1 cellular context compared by ENCODE assay signal in genomic region chr16:2459647-2460390, GRCh38.
A peak's percentile ranks its signal among the peaks of the same experiment; 100 is the strongest.
TF ChIP-seq lines count a peak whose summit lies in the region.

Gene TEDC2, plus strand, starts transcription at chr16:2460109. Its CDS starts 36 bp downstream, at chr16:2460145.

TF ChIP-seq in A549, 52 proteins besides CTCF, POLR2A, EP300 and RAD21 (continued from another document):
- TF ChIP-seq, protein P1, sequence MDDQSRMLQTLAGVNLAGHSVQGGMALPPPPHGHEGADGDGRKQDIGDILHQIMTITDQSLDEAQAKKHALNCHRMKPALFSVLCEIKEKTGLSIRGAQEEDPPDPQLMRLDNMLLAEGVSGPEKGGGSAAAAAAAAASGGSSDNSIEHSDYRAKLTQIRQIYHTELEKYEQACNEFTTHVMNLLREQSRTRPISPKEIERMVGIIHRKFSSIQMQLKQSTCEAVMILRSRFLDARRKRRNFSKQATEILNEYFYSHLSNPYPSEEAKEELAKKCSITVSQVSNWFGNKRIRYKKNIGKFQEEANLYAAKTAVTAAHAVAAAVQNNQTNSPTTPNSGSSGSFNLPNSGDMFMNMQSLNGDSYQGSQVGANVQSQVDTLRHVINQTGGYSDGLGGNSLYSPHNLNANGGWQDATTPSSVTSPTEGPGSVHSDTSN (IDR thresholded peaks at IDR 0.05): no peak; the same call in 1 of the 2 replicates
- TF ChIP-seq JUN (IDR thresholded peaks at IDR 0.05): peak in 1 of 2 experiments; percentile 22; a peak in 1 of 5 replicates
- TF ChIP-seq, protein P2, sequence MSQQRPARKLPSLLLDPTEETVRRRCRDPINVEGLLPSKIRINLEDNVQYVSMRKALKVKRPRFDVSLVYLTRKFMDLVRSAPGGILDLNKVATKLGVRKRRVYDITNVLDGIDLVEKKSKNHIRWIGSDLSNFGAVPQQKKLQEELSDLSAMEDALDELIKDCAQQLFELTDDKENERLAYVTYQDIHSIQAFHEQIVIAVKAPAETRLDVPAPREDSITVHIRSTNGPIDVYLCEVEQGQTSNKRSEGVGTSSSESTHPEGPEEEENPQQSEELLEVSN (IDR thresholded peaks at IDR 0.05; ENCODE audit: borderline replicate concordance, low read depth): peak; percentile 97
